In the genomic region with DNA sequence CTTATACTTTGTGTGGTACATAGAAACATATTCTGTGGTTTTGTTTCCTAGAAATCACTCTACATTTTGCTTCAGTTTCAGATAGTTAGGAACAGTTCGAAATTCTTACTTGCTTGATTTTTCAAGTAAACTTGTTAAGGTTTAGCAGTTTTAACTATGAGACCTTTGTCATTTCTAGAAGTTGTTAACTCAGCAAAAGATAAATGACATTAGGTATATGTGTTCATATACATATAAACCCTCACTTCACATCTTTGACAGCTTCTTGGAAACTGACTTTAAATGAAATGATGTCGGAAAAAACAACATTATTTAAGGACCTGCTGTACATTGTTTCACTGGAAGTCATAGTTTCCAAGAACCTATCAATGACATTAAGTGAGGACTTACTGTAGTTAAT, we compare ENCODE assay signal across 34 cellular contexts.
DNase-seq lines count a peak whose midpoint lies in the region; ATAC-seq, FAIRE-seq and TF ChIP-seq lines count a peak whose summit lies in the region.
"Had no signal": no experiment of that assay in that cellular context is flagged by ENCODE, and none has a peak within 500 bp of the region (broad histone marks: within the 10 kb centered on the region; RNA-seq: fewer than 3 reads in every experiment).

No MANE protein-coding gene starts in this region.

- no peaks in the 10 kb centered on the region for H3K9me2 ChIP-seq in Karpas-422 (replicated peaks; ENCODE audit: insufficient read depth, low read length)

- no peaks in the 10 kb centered on the region for H3K9me3 ChIP-seq in Karpas-422 (ENCODE audit: low read length)
- no peaks in the 10 kb centered on the region for H3K9me3 ChIP-seq in K562 (replicated peaks; ENCODE audit: control insufficient read depth, insufficient read depth, low read depth, low read length)
- H3K9me3 ChIP-seq: A549, BE2C, Caco-2 had no signal

- DNase-seq in GM12892 (ENCODE audit: insufficient read length) (no peak), Karpas-422 (peak; percentile 29), K562 (ENCODE audit: extremely low read depth in 1 of 4, low spot score in 3 of 4) (no peak), lower leg skin (ENCODE audit: low spot score in 2 of 2) (no peak), SHP77 treated with DMSO at 0.1 percent for 48 hours (lab: John Stamatoyannopoulos, UW) (no peak)
- DNase-seq in stimulated activated CD4-positive, alpha-beta T cell treated with anti-CD3 and anti-CD28 coated beads, Interleukin-2, amount 100 ng/mL, for 48 hours: no peak
- DNase-seq: 8988T; ACHN; AML-193; BE2C; C1 segment of cervical spinal cord; Caco-2; Calu3; CD4-positive, alpha-beta memory T cell; CD4-positive, alpha-beta T cell; CD8-positive, alpha-beta memory T cell; CD8-positive, alpha-beta T cell; COR-L47; DMS 273 treated with DMSO at 0.1 percent for 48 hours; DMS153; DMS53; DMS79; DMS79 treated with DMSO at 0.1 percent for 48 hours; DND-41; EL had no signal

- H3K9ac ChIP-seq in Karpas-422 (ENCODE audit: low read length) (no peak overlapping the region), K562 (ENCODE audit: insufficient read depth in 1 of 2, low read depth in 2 of 2, low read length in 2 of 2) (no peak overlapping the region)
- H3K9ac ChIP-seq: BLaER1; BLaER1 treated with 17β-estradiol and CSF1 and Interleukin-3, amounts not matched to agents 10 nM and 100 nM had no signal

- TF ChIP-seq POLR2A in GM12892 (IDR thresholded peaks at IDR 0.05; ENCODE audit: low read depth, low read length): no peak
- TF ChIP-seq POLR2A in K562 (conservative IDR thresholded peaks at IDR 0.05): no peak
- no peak for TF ChIP-seq POLR2A in lower leg skin (IDR thresholded peaks at IDR 0.05)

- ATAC-seq in K562 (no peak), GM19397 (IDR thresholded peaks at IDR 0.05; ENCODE audit: unreplicated experiment) (no peak)
- ATAC-seq: A549; CD8-positive, alpha-beta T cell had no signal

- no peak for TF ChIP-seq EP300 in K562 (IDR thresholded peaks at IDR 0.05; ENCODE audit: low read length)

- WGBS in K562 (ENCODE audit: insufficient coverage, low coverage, missing lambda C conversion rate): 3% methylated on average over 2 of the region's 2 CpGs
- WGBS in lower leg skin, 2 donors: 93 to 99% methylated on average over 2 of the region's 2 CpGs

- no peaks in the 10 kb centered on the region for H3K27me3 ChIP-seq in Karpas-422 (ENCODE audit: low read length)
- no peaks in the 10 kb centered on the region for H3K27me3 ChIP-seq in K562 (ENCODE audit: control insufficient read depth in 2 of 2, insufficient read depth in 2 of 2, low read length in 2 of 2)
- H3K27me3 ChIP-seq: BE2C; BLaER1; BLaER1 treated with 17β-estradiol and CSF1 and Interleukin-3, amounts not matched to agents 10 nM and 100 nM had no signal

- H2AFZ ChIP-seq in Karpas-422 (ENCODE audit: low read length) (no peak overlapping the region), K562 (ENCODE audit: low read depth, low read length) (no peak overlapping the region)

- in situ Hi-C loops in K562 (cut with MboI): no loop called here

- H3K4me1 ChIP-seq in Karpas-422 (ENCODE audit: low read length) (no peaks in the 10 kb centered on the region), K562 (replicated peaks in 1 of 2; ENCODE audit: control insufficient read depth in 2 of 2, insufficient read depth in 2 of 2, low read length in 2 of 2) (no peaks in the 10 kb centered on the region)
- H3K4me1 ChIP-seq: BE2C; BLaER1; BLaER1 treated with 17β-estradiol and CSF1 and Interleukin-3, amounts not matched to agents 10 nM and 100 nM had no signal

- H3K4me3 ChIP-seq in Karpas-422 (ENCODE audit: low read length) (no peak overlapping the region), K562 (no peak overlapping the region), lower leg skin (ENCODE audit: low read depth, poor library complexity, severe bottlenecking) (no peak overlapping the region)
- H3K4me3 ChIP-seq: A549; BLaER1; BLaER1 treated with 17β-estradiol and CSF1 and Interleukin-3, amounts not matched to agents 10 nM and 100 nM had no signal

- H4K20me1 ChIP-seq in Karpas-422 (ENCODE audit: insufficient read depth, low read depth, low read length) (no peaks in the 10 kb centered on the region), K562 (replicated peaks; ENCODE audit: control insufficient read depth, insufficient read depth, low read length) (no peaks in the 10 kb centered on the region)
- H4K20me1 ChIP-seq: BLaER1; BLaER1 treated with 17β-estradiol and CSF1 and Interleukin-3, amounts not matched to agents 10 nM and 100 nM had no signal

- TF ChIP-seq CTCF in K562 (IDR thresholded peaks at IDR 0.05 in 2 of 3, conservative IDR thresholded peaks at IDR 0.05 in 1 of 3; ENCODE audit: insufficient read depth in 2 of 3, low read depth in 1 of 3, low read length in 3 of 3): no peak
- no peak for TF ChIP-seq CTCF in lower leg skin (IDR thresholded peaks at IDR 0.05)

- BruUV-seq in K562 (replicated peaks; lab: Mats Ljungman, UMichigan): no TSS peak

- TF ChIP-seq RAD21 in K562 (CRISPR knock-in tag; conservative IDR thresholded peaks at IDR 0.05 in 1 of 2, IDR thresholded peaks at IDR 0.05 in 1 of 2): no peak

- intact Hi-C loops in K562 (cut with micrococcal nuclease): loop anchor here (10.0 kb wide), 1 partner anchor 607 kb away; no protein-coding TSS in a partner anchor
- intact Hi-C loops in lower leg skin (cut with DNase I; ENCODE audit: low total_unique reads): no loop called here

- no peak overlapping the region for H3K4me2 ChIP-seq in Karpas-422 (ENCODE audit: low read depth, low read length, poor library complexity, severe bottlenecking)
- H3K4me2 ChIP-seq in K562 (ENCODE audit: insufficient read depth, low read length): no peak overlapping the region
- H3K4me2 ChIP-seq: A549; BLaER1; BLaER1 treated with 17β-estradiol and CSF1 and Interleukin-3, amounts not matched to agents 10 nM and 100 nM had no signal

- CTCF ChIA-PET in K562 (lab: Yijun Ruan, JAX; ENCODE audit: low intra/inter-chr PET ratio): no interaction called here

- H3K79me2 ChIP-seq in Karpas-422 (ENCODE audit: low read length): no peaks in the 10 kb centered on the region
- no peaks in the 10 kb centered on the region for H3K79me2 ChIP-seq in K562 (ENCODE audit: control insufficient read depth, insufficient read depth, low read length)

- FAIRE-seq in GM12892 (lab: Jason Lieb, UNC): peak; percentile 44
- no peak for FAIRE-seq in K562 (lab: Jason Lieb, UNC)
- peak; percentile 17 for FAIRE-seq in islet of Langerhans (lab: Jason Lieb, UNC)
- FAIRE-seq: A204.1, A549, D721Med had no signal

- no peaks in the 10 kb centered on the region for H3K9me1 ChIP-seq in K562 (ENCODE audit: control insufficient read depth, insufficient read depth, low read length)

- H3K36me3 ChIP-seq in Karpas-422 (ENCODE audit: insufficient read depth, low read length) (no peaks in the 10 kb centered on the region), K562 (ENCODE audit: control insufficient read depth, insufficient read depth, low read length) (no peaks in the 10 kb centered on the region)
- H3K36me3 ChIP-seq: BE2C had no signal

- POLR2A ChIA-PET in K562 (lab: Yijun Ruan, JAX): interaction anchor here (0.6 kb wide), 1 partner anchor 15 kb away, joined by 5 read pairs; no protein-coding TSS in a partner anchor

- H3K27ac ChIP-seq in Karpas-422 (ENCODE audit: low read length) (no peak overlapping the region), K562 (ENCODE audit: extremely low read depth, low read depth, low read length) (no peak overlapping the region)
- H3K27ac ChIP-seq: 22Rv1; A549; BLaER1; BLaER1 treated with 17β-estradiol and CSF1 and Interleukin-3, amounts not matched to agents 10 nM and 100 nM; C4-2B had no signal

TF ChIP-seq in K562, 482 proteins besides CTCF, POLR2A, EP300 and RAD21:
- TF ChIP-seq ZNF316 (IDR thresholded peaks at IDR 0.05) (peak; percentile 57), NFXL1 (CRISPR knock-in tag; IDR thresholded peaks at IDR 0.05) (no peak), C11orf30 (IDR thresholded peaks at IDR 0.05; ENCODE audit: low read depth) (0 out of 2 replicates have a peak, but pooled peaks have one; percentile 22), ZNF274 (IDR thresholded peaks at IDR 0.05; ENCODE audit: borderline replicate concordance, low read depth, low read length) (no peak)
